9 cellular contexts compared by ENCODE assay signal in the genomic region with DNA sequence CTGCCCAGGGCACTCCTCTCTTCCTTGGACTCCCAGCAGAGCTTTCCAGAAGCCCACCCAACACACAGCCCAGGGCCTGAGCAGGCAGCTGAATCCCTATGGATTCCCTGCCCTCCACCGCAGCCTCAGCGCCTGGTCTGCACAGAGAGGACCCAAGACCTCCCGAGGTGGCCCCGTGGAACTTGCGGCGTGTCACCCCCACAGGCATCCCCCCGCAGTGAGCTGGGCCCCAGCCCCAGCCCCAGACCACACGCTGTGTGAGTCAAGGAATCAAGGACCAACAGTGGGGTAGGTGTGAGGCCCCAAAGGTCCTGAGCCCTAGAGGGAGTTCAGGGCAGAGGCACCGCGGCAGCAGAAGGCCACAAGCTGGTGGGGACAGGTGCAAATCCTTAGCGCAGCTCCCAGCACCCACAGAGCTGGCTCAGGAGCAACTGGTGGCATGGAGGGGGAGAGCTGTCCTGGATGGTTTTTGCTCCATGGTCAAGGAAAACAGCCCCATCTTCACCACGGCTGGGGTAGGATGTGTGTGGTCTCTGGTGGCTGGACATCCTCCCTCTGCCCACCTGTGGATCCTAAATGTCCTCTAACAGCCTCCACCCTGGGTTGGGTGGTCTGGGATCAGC. TPM values are rescaled to one million over a fixed set of nuclear protein-coding genes. Genes with fewer than 3 reads are reported as not detected.
DNase-seq lines count a peak whose midpoint lies in the region; ATAC-seq lines count a peak whose summit lies in the region.
"Had no signal": no experiment of that assay in that cellular context is flagged by ENCODE, and none has a peak within 500 bp of the region (broad histone marks: within the 10 kb centered on the region; RNA-seq: fewer than 3 reads in every experiment).

No MANE protein-coding gene starts in this region.

- peaks cover 9% of the 10 kb centered on the region for H3K4me1 Mint-ChIP-seq in activated CD4-positive, alpha-beta T cell treated with anti-CD3 and anti-CD28 coated beads, Interleukin-2, amount 10 ng/mL, durations not matched to agents 7 days and 5 days

- H3K4me3 Mint-ChIP-seq in activated CD4-positive, alpha-beta T cell treated with anti-CD3 and anti-CD28 coated beads, Interleukin-2, amount 10 ng/mL, durations not matched to agents 7 days and 5 days = no peak overlapping the region

- H3K36me3 Mint-ChIP-seq in activated CD4-positive, alpha-beta T cell treated with anti-CD3 and anti-CD28 coated beads, Interleukin-2, amount 10 ng/mL, durations not matched to agents 7 days and 5 days (ENCODE audit: low read depth) = no peaks in the 10 kb centered on the region

- CTCF ChIA-PET in activated CD4-positive, alpha-beta T cell treated with anti-CD3 and anti-CD28 coated beads, Interleukin-2, amount 10 ng/mL, durations not matched to agents 7 days and 5 days (lab: Charles Lee) = no interaction called here

- no peaks in the 10 kb centered on the region for H3K27me3 Mint-ChIP-seq in activated CD4-positive, alpha-beta T cell treated with anti-CD3 and anti-CD28 coated beads, Interleukin-2, amount 10 ng/mL, durations not matched to agents 7 days and 5 days

- no peak for ATAC-seq in left lobe of liver
- no peak for ATAC-seq in HG03175 (IDR thresholded peaks at IDR 0.05; ENCODE audit: unreplicated experiment)

- peak; percentile 9 for DNase-seq in NCI-H748 (lab: John Stamatoyannopoulos, UW; ENCODE audit: unreplicated experiment)
- DNase-seq in NCI-H748 treated with DMSO at 0.1 percent for 48 hours (lab: John Stamatoyannopoulos, UW) = no peak
- peak; percentile 28 to 37 for DNase-seq in SHP77 (lab: John Stamatoyannopoulos, UW)
- DNase-seq in left lobe of liver (ENCODE audit: low spot score) = peak; percentile 41
- peak; percentile 4 for DNase-seq in retina
- no peak for DNase-seq in hepatic stellate cell (ENCODE audit: low spot score)
- no peak for DNase-seq in activated CD4-positive, alpha-beta T cell treated with anti-CD3 and anti-CD28 coated beads, Interleukin-2, amount 10 ng/mL, durations not matched to agents 7 days and 5 days
- DNase-seq: amniotic stem cell had no signal

- H3K27ac Mint-ChIP-seq in activated CD4-positive, alpha-beta T cell treated with anti-CD3 and anti-CD28 coated beads, Interleukin-2, amount 10 ng/mL, durations not matched to agents 7 days and 5 days = no peak overlapping the region

- POLR2A ChIA-PET in activated CD4-positive, alpha-beta T cell treated with anti-CD3 and anti-CD28 coated beads, Interleukin-2, amount 10 ng/mL, durations not matched to agents 7 days and 5 days (lab: Charles Lee) = no interaction called here

- H3K9me3 Mint-ChIP-seq in activated CD4-positive, alpha-beta T cell treated with anti-CD3 and anti-CD28 coated beads, Interleukin-2, amount 10 ng/mL, durations not matched to agents 7 days and 5 days = no peaks in the 10 kb centered on the region

RNA-seq across cellular contexts. Expression of gene HS6ST1, which starts 8.5 kb away (rescaled TPM):
- total RNA-seq in left lobe of liver = 21.8 TPM
- total RNA-seq in activated CD4-positive, alpha-beta T cell treated with anti-CD3 and anti-CD28 coated beads, Interleukin-2, amount 10 ng/mL, durations not matched to agents 7 days and 5 days = 1 to 10 TPM; 7.9 to 8.4 TPM

Comparison
In these comparisons a context has a peak if more than half of its experiments do, and no peak if none do; other contexts are left out.
1. DNase-seq: peak in NCI-H748 (single experiment), SHP77 (2 of 2), left lobe of liver (single experiment) and retina (single experiment); none in NCI-H748 treated with DMSO at 0.1 percent for 48 hours (single experiment), hepatic stellate cell (single experiment) and activated CD4-positive, alpha-beta T cell treated with anti-CD3 and anti-CD28 coated beads, Interleukin-2, amount 10 ng/mL, durations not matched to agents 7 days and 5 days (single experiment).